Comparison of ENCODE assay signal across 20 cellular contexts in the genomic region with DNA sequence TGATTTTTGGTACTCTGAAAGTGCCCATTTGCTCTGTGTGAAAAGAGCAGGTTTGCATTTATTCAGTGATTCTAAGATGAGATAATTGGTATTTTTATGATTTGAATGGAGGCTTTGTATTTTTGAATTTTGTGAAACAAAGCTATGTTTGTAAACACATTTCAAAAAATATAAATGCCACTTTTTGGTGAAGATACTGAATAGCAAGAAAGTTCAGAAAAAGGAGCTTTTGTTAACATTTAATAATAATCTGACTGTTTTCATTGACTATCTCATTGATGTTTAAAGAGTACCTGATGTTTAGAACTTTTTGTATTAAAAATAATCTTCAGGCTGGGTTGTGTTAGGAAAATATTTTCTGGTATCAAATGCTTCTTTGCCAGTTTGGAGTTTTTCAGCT.
"Had no signal": no experiment of that assay in that cellular context is flagged by ENCODE, and none has a peak within 500 bp of the region (broad histone marks: within the 10 kb centered on the region; RNA-seq: fewer than 3 reads in every experiment).

No MANE protein-coding gene starts in this region.

- H3K27me3 Mint-ChIP-seq: activated CD4-positive, alpha-beta memory T cell treated with anti-CD3 and anti-CD28 coated beads, Interleukin-2, amount 10 ng/mL, durations not matched to agents 7 days and 5 days; activated naive CD4-positive, alpha-beta T cell treated with anti-CD3 and anti-CD28 coated beads, Interleukin-2, amount 10 ng/mL, durations not matched to agents 7 days and 5 days; dendritic cell treated with granulocyte-macrophage colony-stimulating factor and Interleukin-4, amounts not matched to agents 40 ng/mL and 50 ng/mL, for 4 days; effector memory CD8-positive, alpha-beta T cell; memory B cell had no signal

- H3K4me1 ChIP-seq: prostate gland, uterus had no signal

- H3K27ac ChIP-seq: prostate gland, tibial nerve, uterus had no signal

- H3K9me3 Mint-ChIP-seq: dendritic cell treated with granulocyte-macrophage colony-stimulating factor and Interleukin-4, amounts not matched to agents 40 ng/mL and 50 ng/mL, for 4 days; effector memory CD8-positive, alpha-beta T cell had no signal

- ATAC-seq: effector memory CD8-positive, alpha-beta T cell; esophagus mucosa; left cardiac atrium; right cardiac atrium; stimulated activated naive CD8-positive, alpha-beta T cell treated with anti-CD3 and anti-CD28 coated beads, Interleukin-15, Interleukin-2, amounts not matched to agents 100 U/mL and 50 U/mL, for 24 hours had no signal

- H3K27ac Mint-ChIP-seq: activated CD4-positive, alpha-beta memory T cell treated with anti-CD3 and anti-CD28 coated beads, Interleukin-2, amount 10 ng/mL, durations not matched to agents 7 days and 5 days; activated naive CD4-positive, alpha-beta T cell treated with anti-CD3 and anti-CD28 coated beads, Interleukin-2, amount 10 ng/mL, durations not matched to agents 7 days and 5 days; dendritic cell treated with granulocyte-macrophage colony-stimulating factor and Interleukin-4, amounts not matched to agents 40 ng/mL and 50 ng/mL, for 4 days; memory B cell had no signal

- DNase-seq: activated CD4-positive, alpha-beta memory T cell treated with anti-CD3 and anti-CD28 coated beads, Interleukin-2, amount 10 ng/mL, durations not matched to agents 7 days and 5 days; activated CD4-positive, alpha-beta T cell treated with anti-CD3 and anti-CD28 coated beads for 48 hours; activated CD4-positive, CD25-positive, alpha-beta regulatory T cell; activated effector memory CD4-positive, alpha-beta T cell treated with anti-CD3 and anti-CD28 coated beads, Interleukin-2, amount 50 U/mL, for 16 hours; activated naive CD4-positive, alpha-beta T cell treated with anti-CD3 and anti-CD28 coated beads, Interleukin-2, amount 10 ng/mL, durations not matched to agents 7 days and 5 days; amygdala; effector memory CD8-positive, alpha-beta T cell; left cardiac atrium; right cardiac atrium; stimulated activated CD4-positive, alpha-beta T cell treated with anti-CD3 and anti-CD28 coated beads, Interleukin-4, amount 100 ng/mL, for 24 hours; stimulated activated naive CD8-positive, alpha-beta T cell treated with anti-CD3 and anti-CD28 coated beads, Interleukin-15, Interleukin-2, amounts not matched to agents 100 U/mL and 50 U/mL, for 24 hours; uterus had no signal

- H3K9me3 ChIP-seq: prostate gland had no signal

- H3K4me1 Mint-ChIP-seq: activated naive CD4-positive, alpha-beta T cell treated with anti-CD3 and anti-CD28 coated beads, Interleukin-2, amount 10 ng/mL, durations not matched to agents 7 days and 5 days had no signal

- H3K36me3 ChIP-seq: prostate gland, uterus had no signal

- H3K4me3 Mint-ChIP-seq: activated CD4-positive, alpha-beta memory T cell treated with anti-CD3 and anti-CD28 coated beads, Interleukin-2, amount 10 ng/mL, durations not matched to agents 7 days and 5 days; activated naive CD4-positive, alpha-beta T cell treated with anti-CD3 and anti-CD28 coated beads, Interleukin-2, amount 10 ng/mL, durations not matched to agents 7 days and 5 days; dendritic cell treated with granulocyte-macrophage colony-stimulating factor and Interleukin-4, amounts not matched to agents 40 ng/mL and 50 ng/mL, for 4 days; memory B cell; neural crest cell had no signal

- H3K4me3 ChIP-seq: prostate gland, tibial nerve, uterus had no signal

- H3K27me3 ChIP-seq: tibial nerve, uterus had no signal

- FAIRE-seq: endothelial cell of umbilical vein, frontal cortex had no signal
